In the genomic region with DNA sequence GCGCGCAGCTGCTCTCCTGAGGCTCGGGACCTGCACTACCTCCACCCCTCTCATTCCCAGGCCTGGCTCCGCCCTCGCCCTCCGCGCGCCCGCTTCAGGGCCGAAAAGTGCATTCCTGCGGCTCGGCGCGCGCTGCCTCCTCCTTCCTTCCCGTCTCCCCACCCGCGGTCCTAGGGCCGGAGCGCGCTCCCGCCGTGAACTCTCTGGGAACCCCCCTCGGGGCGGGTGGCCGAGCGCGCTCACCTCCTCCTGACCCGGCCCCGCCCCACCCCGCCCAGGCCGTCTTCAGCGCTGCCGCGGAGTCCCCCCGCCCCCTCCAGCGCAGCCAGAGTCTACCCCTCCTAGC, we compare ENCODE assay signal across 1 cellular context.
A peak's percentile ranks its signal among the peaks of the same experiment; 100 is the strongest.
TF ChIP-seq lines count a peak whose summit lies in the region.

No MANE protein-coding gene starts in this region.

TF ChIP-seq in HepG2, 621 proteins besides CTCF, POLR2A, EP300 and RAD21 (continued from another document and continues in another):
- TF ChIP-seq MTA1 (CRISPR knock-in tag; IDR thresholded peaks at IDR 0.05; ENCODE audit: borderline replicate concordance) (no peak), PRPF4 (IDR thresholded peaks at IDR 0.05; ENCODE audit: low read depth, low read length, poor library complexity, severe bottlenecking) (no peak), ZNF441 (CRISPR knock-in tag; IDR thresholded peaks at IDR 0.05; ENCODE audit: borderline replicate concordance) (no peak), ZNF354B (CRISPR knock-in tag; IDR thresholded peaks at IDR 0.05) (0 out of 2 replicates have a peak, but pooled peaks have one; percentile 9), RFXAP (CRISPR knock-in tag; IDR thresholded peaks at IDR 0.05; ENCODE audit: borderline replicate concordance) (no peak), ELF3 (CRISPR knock-in tag; IDR thresholded peaks at IDR 0.05) (peak; percentile 40), SIN3B (IDR thresholded peaks at IDR 0.05; ENCODE audit: low read length) (no peak), ZSCAN12 (CRISPR knock-in tag; IDR thresholded peaks at IDR 0.05) (no peak), TP53 (CRISPR knock-in tag; conservative IDR thresholded peaks at IDR 0.05) (no peak), MIER3 (CRISPR knock-in tag; IDR thresholded peaks at IDR 0.05; ENCODE audit: borderline replicate concordance) (no peak), ZNF160 (CRISPR knock-in tag; IDR thresholded peaks at IDR 0.05) (no peak), SALL1 (CRISPR knock-in tag; IDR thresholded peaks at IDR 0.05) (no peak), SRY (CRISPR knock-in tag; IDR thresholded peaks at IDR 0.05) (peak; percentile 52; the same call in 1 of the 2 replicates), TRIM24 (CRISPR knock-in tag; IDR thresholded peaks at IDR 0.05) (no peak), HDAC2 (CRISPR knock-in tag; IDR thresholded peaks at IDR 0.05) (0 out of 2 replicates have a peak, but pooled peaks have one; percentile 19), NFKBIZ (CRISPR knock-in tag; IDR thresholded peaks at IDR 0.05) (no peak), ZNF614 (CRISPR knock-in tag; IDR thresholded peaks at IDR 0.05; ENCODE audit: borderline replicate concordance) (no peak), XBP1 (CRISPR knock-in tag; IDR thresholded peaks at IDR 0.05) (no peak), RBFOX2 (IDR thresholded peaks at IDR 0.05; ENCODE audit: low read depth, low read length) (no peak; the same call in 1 of the 2 replicates), TAF1 (CRISPR knock-in tag; IDR thresholded peaks at IDR 0.05) (0 out of 2 replicates have a peak, but pooled peaks have one; percentile 16), GTF2F1 (IDR thresholded peaks at IDR 0.05; ENCODE audit: low read length) (no peak), ARHGAP35 (CRISPR knock-in tag; IDR thresholded peaks at IDR 0.05; ENCODE audit: borderline replicate concordance) (no peak), IRF2 (CRISPR knock-in tag; IDR thresholded peaks at IDR 0.05) (no peak), IRX3 (CRISPR knock-in tag; IDR thresholded peaks at IDR 0.05; ENCODE audit: borderline replicate concordance, low read depth) (no peak), ZNF335 (CRISPR knock-in tag; IDR thresholded peaks at IDR 0.05) (no peak), SPEN (CRISPR knock-in tag; IDR thresholded peaks at IDR 0.05; ENCODE audit: low read depth) (no peak), NCOA1 (CRISPR knock-in tag; IDR thresholded peaks at IDR 0.05) (no peak), KMT2B (CRISPR knock-in tag; IDR thresholded peaks at IDR 0.05) (no peak), FOSL1 (CRISPR knock-in tag; IDR thresholded peaks at IDR 0.05; ENCODE audit: borderline replicate concordance) (no peak), PAX8 (CRISPR knock-in tag; IDR thresholded peaks at IDR 0.05; ENCODE audit: borderline replicate concordance) (no peak), CBFB (CRISPR knock-in tag; IDR thresholded peaks at IDR 0.05) (peak; percentile 48; the same call in 1 of the 2 replicates), ZNF782 (CRISPR knock-in tag; IDR thresholded peaks at IDR 0.05; ENCODE audit: borderline replicate concordance) (no peak), ZNF598 (CRISPR knock-in tag; IDR thresholded peaks at IDR 0.05; ENCODE audit: borderline replicate concordance) (no peak), MED1 (CRISPR knock-in tag; IDR thresholded peaks at IDR 0.05) (0 out of 2 replicates have a peak, but pooled peaks have one; percentile 44), ZNF263 (CRISPR knock-in tag; IDR thresholded peaks at IDR 0.05) (no peak), ZNF232 (CRISPR knock-in tag; IDR thresholded peaks at IDR 0.05; ENCODE audit: borderline replicate concordance) (no peak)
- TF ChIP-seq, protein P1, sequence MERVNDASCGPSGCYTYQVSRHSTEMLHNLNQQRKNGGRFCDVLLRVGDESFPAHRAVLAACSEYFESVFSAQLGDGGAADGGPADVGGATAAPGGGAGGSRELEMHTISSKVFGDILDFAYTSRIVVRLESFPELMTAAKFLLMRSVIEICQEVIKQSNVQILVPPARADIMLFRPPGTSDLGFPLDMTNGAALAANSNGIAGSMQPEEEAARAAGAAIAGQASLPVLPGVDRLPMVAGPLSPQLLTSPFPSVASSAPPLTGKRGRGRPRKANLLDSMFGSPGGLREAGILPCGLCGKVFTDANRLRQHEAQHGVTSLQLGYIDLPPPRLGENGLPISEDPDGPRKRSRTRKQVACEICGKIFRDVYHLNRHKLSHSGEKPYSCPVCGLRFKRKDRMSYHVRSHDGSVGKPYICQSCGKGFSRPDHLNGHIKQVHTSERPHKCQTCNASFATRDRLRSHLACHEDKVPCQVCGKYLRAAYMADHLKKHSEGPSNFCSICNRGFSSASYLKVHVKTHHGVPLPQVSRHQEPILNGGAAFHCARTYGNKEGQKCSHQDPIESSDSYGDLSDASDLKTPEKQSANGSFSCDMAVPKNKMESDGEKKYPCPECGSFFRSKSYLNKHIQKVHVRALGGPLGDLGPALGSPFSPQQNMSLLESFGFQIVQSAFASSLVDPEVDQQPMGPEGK (CRISPR knock-in tag; IDR thresholded peaks at IDR 0.05): peak; percentile 86
- TF ChIP-seq, protein P2, sequence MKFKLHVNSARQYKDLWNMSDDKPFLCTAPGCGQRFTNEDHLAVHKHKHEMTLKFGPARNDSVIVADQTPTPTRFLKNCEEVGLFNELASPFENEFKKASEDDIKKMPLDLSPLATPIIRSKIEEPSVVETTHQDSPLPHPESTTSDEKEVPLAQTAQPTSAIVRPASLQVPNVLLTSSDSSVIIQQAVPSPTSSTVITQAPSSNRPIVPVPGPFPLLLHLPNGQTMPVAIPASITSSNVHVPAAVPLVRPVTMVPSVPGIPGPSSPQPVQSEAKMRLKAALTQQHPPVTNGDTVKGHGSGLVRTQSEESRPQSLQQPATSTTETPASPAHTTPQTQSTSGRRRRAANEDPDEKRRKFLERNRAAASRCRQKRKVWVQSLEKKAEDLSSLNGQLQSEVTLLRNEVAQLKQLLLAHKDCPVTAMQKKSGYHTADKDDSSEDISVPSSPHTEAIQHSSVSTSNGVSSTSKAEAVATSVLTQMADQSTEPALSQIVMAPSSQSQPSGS (CRISPR knock-in tag; IDR thresholded peaks at IDR 0.05): peak; percentile 10; the same call in 1 of the 2 replicates
- TF ChIP-seq, protein P3, sequence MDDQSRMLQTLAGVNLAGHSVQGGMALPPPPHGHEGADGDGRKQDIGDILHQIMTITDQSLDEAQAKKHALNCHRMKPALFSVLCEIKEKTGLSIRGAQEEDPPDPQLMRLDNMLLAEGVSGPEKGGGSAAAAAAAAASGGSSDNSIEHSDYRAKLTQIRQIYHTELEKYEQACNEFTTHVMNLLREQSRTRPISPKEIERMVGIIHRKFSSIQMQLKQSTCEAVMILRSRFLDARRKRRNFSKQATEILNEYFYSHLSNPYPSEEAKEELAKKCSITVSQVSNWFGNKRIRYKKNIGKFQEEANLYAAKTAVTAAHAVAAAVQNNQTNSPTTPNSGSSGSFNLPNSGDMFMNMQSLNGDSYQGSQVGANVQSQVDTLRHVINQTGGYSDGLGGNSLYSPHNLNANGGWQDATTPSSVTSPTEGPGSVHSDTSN (CRISPR knock-in tag; IDR thresholded peaks at IDR 0.05; ENCODE audit: borderline replicate concordance): no peak
- TF ChIP-seq, protein P4, sequence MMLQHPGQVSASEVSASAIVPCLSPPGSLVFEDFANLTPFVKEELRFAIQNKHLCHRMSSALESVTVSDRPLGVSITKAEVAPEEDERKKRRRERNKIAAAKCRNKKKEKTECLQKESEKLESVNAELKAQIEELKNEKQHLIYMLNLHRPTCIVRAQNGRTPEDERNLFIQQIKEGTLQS (CRISPR knock-in tag; IDR thresholded peaks at IDR 0.05): peak; percentile 28; the same call in 1 of the 2 replicates
- TF ChIP-seq, protein P5, sequence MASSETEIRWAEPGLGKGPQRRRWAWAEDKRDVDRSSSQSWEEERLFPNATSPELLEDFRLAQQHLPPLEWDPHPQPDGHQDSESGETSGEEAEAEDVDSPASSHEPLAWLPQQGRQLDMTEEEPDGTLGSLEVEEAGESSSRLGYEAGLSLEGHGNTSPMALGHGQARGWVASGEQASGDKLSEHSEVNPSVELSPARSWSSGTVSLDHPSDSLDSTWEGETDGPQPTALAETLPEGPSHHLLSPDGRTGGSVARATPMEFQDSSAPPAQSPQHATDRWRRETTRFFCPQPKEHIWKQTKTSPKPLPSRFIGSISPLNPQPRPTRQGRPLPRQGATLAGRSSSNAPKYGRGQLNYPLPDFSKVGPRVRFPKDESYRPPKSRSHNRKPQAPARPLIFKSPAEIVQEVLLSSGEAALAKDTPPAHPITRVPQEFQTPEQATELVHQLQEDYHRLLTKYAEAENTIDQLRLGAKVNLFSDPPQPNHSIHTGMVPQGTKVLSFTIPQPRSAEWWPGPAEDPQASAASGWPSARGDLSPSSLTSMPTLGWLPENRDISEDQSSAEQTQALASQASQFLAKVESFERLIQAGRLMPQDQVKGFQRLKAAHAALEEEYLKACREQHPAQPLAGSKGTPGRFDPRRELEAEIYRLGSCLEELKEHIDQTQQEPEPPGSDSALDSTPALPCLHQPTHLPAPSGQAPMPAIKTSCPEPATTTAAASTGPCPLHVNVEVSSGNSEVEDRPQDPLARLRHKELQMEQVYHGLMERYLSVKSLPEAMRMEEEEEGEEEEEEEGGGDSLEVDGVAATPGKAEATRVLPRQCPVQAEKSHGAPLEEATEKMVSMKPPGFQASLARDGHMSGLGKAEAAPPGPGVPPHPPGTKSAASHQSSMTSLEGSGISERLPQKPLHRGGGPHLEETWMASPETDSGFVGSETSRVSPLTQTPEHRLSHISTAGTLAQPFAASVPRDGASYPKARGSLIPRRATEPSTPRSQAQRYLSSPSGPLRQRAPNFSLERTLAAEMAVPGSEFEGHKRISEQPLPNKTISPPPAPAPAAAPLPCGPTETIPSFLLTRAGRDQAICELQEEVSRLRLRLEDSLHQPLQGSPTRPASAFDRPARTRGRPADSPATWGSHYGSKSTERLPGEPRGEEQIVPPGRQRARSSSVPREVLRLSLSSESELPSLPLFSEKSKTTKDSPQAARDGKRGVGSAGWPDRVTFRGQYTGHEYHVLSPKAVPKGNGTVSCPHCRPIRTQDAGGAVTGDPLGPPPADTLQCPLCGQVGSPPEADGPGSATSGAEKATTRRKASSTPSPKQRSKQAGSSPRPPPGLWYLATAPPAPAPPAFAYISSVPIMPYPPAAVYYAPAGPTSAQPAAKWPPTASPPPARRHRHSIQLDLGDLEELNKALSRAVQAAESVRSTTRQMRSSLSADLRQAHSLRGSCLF (CRISPR knock-in tag; IDR thresholded peaks at IDR 0.05; ENCODE audit: borderline replicate concordance): no peak
- TF ChIP-seq, protein P6, sequence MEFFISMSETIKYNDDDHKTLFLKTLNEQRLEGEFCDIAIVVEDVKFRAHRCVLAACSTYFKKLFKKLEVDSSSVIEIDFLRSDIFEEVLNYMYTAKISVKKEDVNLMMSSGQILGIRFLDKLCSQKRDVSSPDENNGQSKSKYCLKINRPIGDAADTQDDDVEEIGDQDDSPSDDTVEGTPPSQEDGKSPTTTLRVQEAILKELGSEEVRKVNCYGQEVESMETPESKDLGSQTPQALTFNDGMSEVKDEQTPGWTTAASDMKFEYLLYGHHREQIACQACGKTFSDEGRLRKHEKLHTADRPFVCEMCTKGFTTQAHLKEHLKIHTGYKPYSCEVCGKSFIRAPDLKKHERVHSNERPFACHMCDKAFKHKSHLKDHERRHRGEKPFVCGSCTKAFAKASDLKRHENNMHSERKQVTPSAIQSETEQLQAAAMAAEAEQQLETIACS (CRISPR knock-in tag; IDR thresholded peaks at IDR 0.05): peak; percentile 97
- TF ChIP-seq, protein P7, sequence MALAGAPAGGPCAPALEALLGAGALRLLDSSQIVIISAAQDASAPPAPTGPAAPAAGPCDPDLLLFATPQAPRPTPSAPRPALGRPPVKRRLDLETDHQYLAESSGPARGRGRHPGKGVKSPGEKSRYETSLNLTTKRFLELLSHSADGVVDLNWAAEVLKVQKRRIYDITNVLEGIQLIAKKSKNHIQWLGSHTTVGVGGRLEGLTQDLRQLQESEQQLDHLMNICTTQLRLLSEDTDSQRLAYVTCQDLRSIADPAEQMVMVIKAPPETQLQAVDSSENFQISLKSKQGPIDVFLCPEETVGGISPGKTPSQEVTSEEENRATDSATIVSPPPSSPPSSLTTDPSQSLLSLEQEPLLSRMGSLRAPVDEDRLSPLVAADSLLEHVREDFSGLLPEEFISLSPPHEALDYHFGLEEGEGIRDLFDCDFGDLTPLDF (CRISPR knock-in tag; IDR thresholded peaks at IDR 0.05): no peak
- TF ChIP-seq, protein P8, sequence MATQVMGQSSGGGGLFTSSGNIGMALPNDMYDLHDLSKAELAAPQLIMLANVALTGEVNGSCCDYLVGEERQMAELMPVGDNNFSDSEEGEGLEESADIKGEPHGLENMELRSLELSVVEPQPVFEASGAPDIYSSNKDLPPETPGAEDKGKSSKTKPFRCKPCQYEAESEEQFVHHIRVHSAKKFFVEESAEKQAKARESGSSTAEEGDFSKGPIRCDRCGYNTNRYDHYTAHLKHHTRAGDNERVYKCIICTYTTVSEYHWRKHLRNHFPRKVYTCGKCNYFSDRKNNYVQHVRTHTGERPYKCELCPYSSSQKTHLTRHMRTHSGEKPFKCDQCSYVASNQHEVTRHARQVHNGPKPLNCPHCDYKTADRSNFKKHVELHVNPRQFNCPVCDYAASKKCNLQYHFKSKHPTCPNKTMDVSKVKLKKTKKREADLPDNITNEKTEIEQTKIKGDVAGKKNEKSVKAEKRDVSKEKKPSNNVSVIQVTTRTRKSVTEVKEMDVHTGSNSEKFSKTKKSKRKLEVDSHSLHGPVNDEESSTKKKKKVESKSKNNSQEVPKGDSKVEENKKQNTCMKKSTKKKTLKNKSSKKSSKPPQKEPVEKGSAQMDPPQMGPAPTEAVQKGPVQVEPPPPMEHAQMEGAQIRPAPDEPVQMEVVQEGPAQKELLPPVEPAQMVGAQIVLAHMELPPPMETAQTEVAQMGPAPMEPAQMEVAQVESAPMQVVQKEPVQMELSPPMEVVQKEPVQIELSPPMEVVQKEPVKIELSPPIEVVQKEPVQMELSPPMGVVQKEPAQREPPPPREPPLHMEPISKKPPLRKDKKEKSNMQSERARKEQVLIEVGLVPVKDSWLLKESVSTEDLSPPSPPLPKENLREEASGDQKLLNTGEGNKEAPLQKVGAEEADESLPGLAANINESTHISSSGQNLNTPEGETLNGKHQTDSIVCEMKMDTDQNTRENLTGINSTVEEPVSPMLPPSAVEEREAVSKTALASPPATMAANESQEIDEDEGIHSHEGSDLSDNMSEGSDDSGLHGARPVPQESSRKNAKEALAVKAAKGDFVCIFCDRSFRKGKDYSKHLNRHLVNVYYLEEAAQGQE (IDR thresholded peaks at IDR 0.05; ENCODE audit: borderline replicate concordance in 1 of 2, low read depth in 1 of 2, low read length in 2 of 2): no peak
- TF ChIP-seq, protein P9, sequence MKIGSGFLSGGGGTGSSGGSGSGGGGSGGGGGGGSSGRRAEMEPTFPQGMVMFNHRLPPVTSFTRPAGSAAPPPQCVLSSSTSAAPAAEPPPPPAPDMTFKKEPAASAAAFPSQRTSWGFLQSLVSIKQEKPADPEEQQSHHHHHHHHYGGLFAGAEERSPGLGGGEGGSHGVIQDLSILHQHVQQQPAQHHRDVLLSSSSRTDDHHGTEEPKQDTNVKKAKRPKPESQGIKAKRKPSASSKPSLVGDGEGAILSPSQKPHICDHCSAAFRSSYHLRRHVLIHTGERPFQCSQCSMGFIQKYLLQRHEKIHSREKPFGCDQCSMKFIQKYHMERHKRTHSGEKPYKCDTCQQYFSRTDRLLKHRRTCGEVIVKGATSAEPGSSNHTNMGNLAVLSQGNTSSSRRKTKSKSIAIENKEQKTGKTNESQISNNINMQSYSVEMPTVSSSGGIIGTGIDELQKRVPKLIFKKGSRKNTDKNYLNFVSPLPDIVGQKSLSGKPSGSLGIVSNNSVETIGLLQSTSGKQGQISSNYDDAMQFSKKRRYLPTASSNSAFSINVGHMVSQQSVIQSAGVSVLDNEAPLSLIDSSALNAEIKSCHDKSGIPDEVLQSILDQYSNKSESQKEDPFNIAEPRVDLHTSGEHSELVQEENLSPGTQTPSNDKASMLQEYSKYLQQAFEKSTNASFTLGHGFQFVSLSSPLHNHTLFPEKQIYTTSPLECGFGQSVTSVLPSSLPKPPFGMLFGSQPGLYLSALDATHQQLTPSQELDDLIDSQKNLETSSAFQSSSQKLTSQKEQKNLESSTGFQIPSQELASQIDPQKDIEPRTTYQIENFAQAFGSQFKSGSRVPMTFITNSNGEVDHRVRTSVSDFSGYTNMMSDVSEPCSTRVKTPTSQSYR (CRISPR knock-in tag; IDR thresholded peaks at IDR 0.05; ENCODE audit: borderline replicate concordance): peak; percentile 52; the same call in 1 of the 2 replicates
